26 cellular contexts compared by ENCODE assay signal in genomic region chr12:27931390-27931789, GRCh38. TPM values are rescaled to one million over a fixed set of nuclear protein-coding genes. Genes with fewer than 3 reads are reported as not detected.
DNase-seq lines count a peak whose midpoint lies in the region; ATAC-seq, FAIRE-seq and TF ChIP-seq lines count a peak whose summit lies in the region.
"Had no signal": no experiment of that assay in that cellular context is flagged by ENCODE, and none has a peak within 500 bp of the region (broad histone marks: within the 10 kb centered on the region; RNA-seq: fewer than 3 reads in every experiment).

No MANE protein-coding gene starts in this region.

- H3K79me2 ChIP-seq in GM23248 (ENCODE audit: insufficient read depth) = no peaks in the 10 kb centered on the region

- H3K9me3 Mint-ChIP-seq in activated T-helper 17 cell treated with anti-CD3 and anti-CD28 coated beads, Interleukin-2, amount 50 U/mL, for 72 hours = no peaks in the 10 kb centered on the region
- no peaks in the 10 kb centered on the region for H3K9me3 Mint-ChIP-seq in activated CD8-positive, alpha-beta T cell treated with anti-CD3 and anti-CD28 coated beads, Interleukin-2, amount 10 ng/mL, durations not matched to agents 7 days and 5 days (ENCODE audit: insufficient read depth)
- H3K9me3 Mint-ChIP-seq in chondrocyte (ENCODE audit: low read depth) = no peaks in the 10 kb centered on the region
- H3K9me3 Mint-ChIP-seq: CD4-positive, alpha-beta memory T cell; IgD-negative memory B cell had no signal

- DNase-seq in GM12865 (ENCODE audit: low read depth) (peak; percentile 38), GM23248 (peak; percentile 5), bronchial epithelial cell (ENCODE audit: low read depth) (no peak), NCI-H1417 (lab: John Stamatoyannopoulos, UW) (no peak), chondrocyte (ENCODE audit: low spot score) (no peak), globus pallidus (ENCODE audit: low spot score) (no peak)
- DNase-seq in activated CD8-positive, alpha-beta T cell treated with anti-CD3 and anti-CD28 coated beads, Interleukin-2, amount 10 ng/mL, durations not matched to agents 7 days and 5 days = no peak
- DNase-seq: C1 segment of cervical spinal cord; CD4-positive, alpha-beta memory T cell; COR-L47; DMS53; H7; NCI-H1048; NCI-H1417 treated with DMSO at 0.1 percent for 48 hours; NCI-H1694 treated with DMSO at 0.1 percent for 48 hours; NCI-H2081 treated with DMSO at 0.1 percent for 48 hours; NCI-H2171; NCI-H345; NCI-H510A treated with DMSO at 0.1 percent for 48 hours; SK-N-SH; SW 1271 had no signal

- H3K27me3 Mint-ChIP-seq in activated T-helper 17 cell treated with anti-CD3 and anti-CD28 coated beads, Interleukin-2, amount 50 U/mL, for 72 hours = peaks cover 10% of the 10 kb centered on the region
- peaks cover 10% of the 10 kb centered on the region for H3K27me3 Mint-ChIP-seq in activated CD8-positive, alpha-beta T cell treated with anti-CD3 and anti-CD28 coated beads, Interleukin-2, amount 10 ng/mL, durations not matched to agents 7 days and 5 days (ENCODE audit: low read depth)
- H3K27me3 Mint-ChIP-seq in chondrocyte (ENCODE audit: low read depth) = peaks cover 6% of the 10 kb centered on the region

- H3K4me3 Mint-ChIP-seq in activated T-helper 17 cell treated with anti-CD3 and anti-CD28 coated beads, Interleukin-2, amount 50 U/mL, for 72 hours = no peak overlapping the region
- no peak overlapping the region for H3K4me3 Mint-ChIP-seq in activated CD8-positive, alpha-beta T cell treated with anti-CD3 and anti-CD28 coated beads, Interleukin-2, amount 10 ng/mL, durations not matched to agents 7 days and 5 days
- no peak overlapping the region for H3K4me3 Mint-ChIP-seq in chondrocyte (ENCODE audit: unreplicated experiment)
- H3K4me3 Mint-ChIP-seq: CD4-positive, alpha-beta memory T cell; IgD-negative memory B cell had no signal

- H4K20me1 ChIP-seq in GM23248 (ENCODE audit: insufficient read depth) = no peaks in the 10 kb centered on the region

- no peaks in the 10 kb centered on the region for H3F3A ChIP-seq in GM23248 (ENCODE audit: insufficient read depth)

- in situ Hi-C loops in GM23248 (cut with MboI) = no loop called here

- H3K36me3 ChIP-seq in GM23248 (ENCODE audit: low read depth) (no peaks in the 10 kb centered on the region), bronchial epithelial cell (ENCODE audit: control insufficient read depth, insufficient read depth, low read length) (no peaks in the 10 kb centered on the region)

- CTCF ChIA-PET in activated CD8-positive, alpha-beta T cell treated with anti-CD3 and anti-CD28 coated beads, Interleukin-2, amount 10 ng/mL, durations not matched to agents 7 days and 5 days (lab: Charles Lee) = no interaction called here

- H3K27me3 ChIP-seq in GM23248 (replicated peaks; ENCODE audit: insufficient read depth) (no peaks in the 10 kb centered on the region), bronchial epithelial cell (ENCODE audit: control insufficient read depth, insufficient read depth, low read length) (no peaks in the 10 kb centered on the region)

- H3K36me3 Mint-ChIP-seq in activated T-helper 17 cell treated with anti-CD3 and anti-CD28 coated beads, Interleukin-2, amount 50 U/mL, for 72 hours (ENCODE audit: low read depth) = no peaks in the 10 kb centered on the region
- no peaks in the 10 kb centered on the region for H3K36me3 Mint-ChIP-seq in activated CD8-positive, alpha-beta T cell treated with anti-CD3 and anti-CD28 coated beads, Interleukin-2, amount 10 ng/mL, durations not matched to agents 7 days and 5 days (ENCODE audit: low read depth)
- H3K36me3 Mint-ChIP-seq in chondrocyte (ENCODE audit: low read depth) = no peaks in the 10 kb centered on the region
- H3K36me3 Mint-ChIP-seq: CD4-positive, alpha-beta memory T cell; IgD-negative memory B cell had no signal

- POLR2A ChIA-PET in activated CD8-positive, alpha-beta T cell treated with anti-CD3 and anti-CD28 coated beads, Interleukin-2, amount 10 ng/mL, durations not matched to agents 7 days and 5 days (lab: Charles Lee) = no interaction called here

- no peaks in the 10 kb centered on the region for H3K4me1 Mint-ChIP-seq in activated T-helper 17 cell treated with anti-CD3 and anti-CD28 coated beads, Interleukin-2, amount 50 U/mL, for 72 hours
- H3K4me1 Mint-ChIP-seq in activated CD8-positive, alpha-beta T cell treated with anti-CD3 and anti-CD28 coated beads, Interleukin-2, amount 10 ng/mL, durations not matched to agents 7 days and 5 days (ENCODE audit: low read depth) = no peaks in the 10 kb centered on the region
- no peaks in the 10 kb centered on the region for H3K4me1 Mint-ChIP-seq in chondrocyte (ENCODE audit: low read depth)
- H3K4me1 Mint-ChIP-seq: CD4-positive, alpha-beta memory T cell; IgD-negative memory B cell had no signal

- TF ChIP-seq CTCF in GM12865 (IDR thresholded peaks at IDR 0.05; ENCODE audit: insufficient read depth, low read depth, low read length, missing control alignments) (no peak), bronchial epithelial cell (IDR thresholded peaks at IDR 0.05; ENCODE audit: insufficient read depth, low read length, severe bottlenecking) (no peak), chondrocyte (IDR thresholded peaks at IDR 0.05) (no peak)

- no peaks in the 10 kb centered on the region for H3K9me3 ChIP-seq in GM23248 (ENCODE audit: low read depth)
- H3K9me3 ChIP-seq: A549, SK-N-SH had no signal

- FAIRE-seq in bronchial epithelial cell (lab: Jason Lieb, UNC) = peak; percentile 28
- FAIRE-seq: A549, G401.6, GM18507 had no signal

- H2AFZ ChIP-seq in GM23248 = no peak overlapping the region

- H3K4me3 ChIP-seq in GM12865 (ENCODE audit: low read depth, low read length) = no peak overlapping the region
- H3K4me3 ChIP-seq in GM23248 = no peak overlapping the region
- no peak overlapping the region for H3K4me3 ChIP-seq in bronchial epithelial cell (ENCODE audit: low read depth, low read length)
- H3K4me3 ChIP-seq: A549 had no signal

- no peak overlapping the region for H3K9ac ChIP-seq in GM23248
- H3K9ac ChIP-seq: SK-N-SH had no signal

- WGBS in GM23248 (ENCODE audit: low coverage in 1 of 2, low lambda C conversion rate in 2 of 2, missing lambda C conversion rate in 2 of 2), 2 experiments = 57 to 74% methylated on average over 1 of the region's 1 CpG

- H3K4me2 ChIP-seq in GM23248 (ENCODE audit: unreplicated experiment) = no peak overlapping the region
- H3K4me2 ChIP-seq: A549, SK-N-SH had no signal

- H3K27ac ChIP-seq in GM23248 = no peak overlapping the region
- H3K27ac ChIP-seq: A549 had no signal

- ATAC-seq in activated T-helper 17 cell treated with anti-CD3 and anti-CD28 coated beads, Interleukin-2, amount 50 U/mL, for 72 hours (replicated peaks) = peak; percentile 62
- no peak for ATAC-seq in activated CD8-positive, alpha-beta T cell treated with anti-CD3 and anti-CD28 coated beads, Interleukin-2, amount 10 ng/mL, durations not matched to agents 7 days and 5 days
- ATAC-seq: A549 had no signal

- no peaks in the 10 kb centered on the region for H3K9me2 ChIP-seq in GM23248 (ENCODE audit: insufficient read depth)
- H3K9me2 ChIP-seq: SK-N-SH had no signal

- H3K27ac Mint-ChIP-seq in activated T-helper 17 cell treated with anti-CD3 and anti-CD28 coated beads, Interleukin-2, amount 50 U/mL, for 72 hours = peak overlapping the region; percentile 5
- no peak overlapping the region for H3K27ac Mint-ChIP-seq in activated CD8-positive, alpha-beta T cell treated with anti-CD3 and anti-CD28 coated beads, Interleukin-2, amount 10 ng/mL, durations not matched to agents 7 days and 5 days
- no peak overlapping the region for H3K27ac Mint-ChIP-seq in chondrocyte (ENCODE audit: unreplicated experiment)
- H3K27ac Mint-ChIP-seq: CD4-positive, alpha-beta memory T cell; IgD-negative memory B cell had no signal

- H3K4me1 ChIP-seq in GM23248 (ENCODE audit: insufficient read depth) = peaks cover 5% of the 10 kb centered on the region; the same call in 1 of the 2 replicates
- H3K4me1 ChIP-seq: A549 had no signal

RNA-seq across cellular contexts. Expression of gene PTHLH, which starts 41.1 kb away (rescaled TPM):
- 0.51 and 6.4 TPM in 2 replicates for total RNA-seq in GM23248 (2014; rRNA removed; shearing (Covaris generic))
- 4.2 and 4.7 TPM in 2 replicates for polyA plus RNA-seq in GM23248 (2016; fragmentation: Nextera tagmentation; extraction: Ambion mirVana)
- total RNA-seq in activated T-helper 17 cell treated with anti-CD3 and anti-CD28 coated beads, Interleukin-2, amount 50 U/mL, for 72 hours = not detected
- total RNA-seq in bronchial epithelial cell (47.4 and 82.1 TPM in 2 replicates), chondrocyte (1.1 to 1.8 TPM (median 1.3 TPM) in 3 replicates)
- total RNA-seq in activated CD8-positive, alpha-beta T cell treated with anti-CD3 and anti-CD28 coated beads, Interleukin-2, amount 10 ng/mL, durations not matched to agents 7 days and 5 days = not detected
- total RNA-seq: CD4-positive, alpha-beta memory T cell had no signal
- polyA plus RNA-seq: CD4-positive, alpha-beta memory T cell; IgD-negative memory B cell had no signal

Comparison
In these comparisons a context has a peak if more than half of its experiments do, and no peak if none do; other contexts are left out.
1. DNase-seq: peak in GM12865 (single experiment) and GM23248 (single experiment); none in bronchial epithelial cell (single experiment), NCI-H1417 (0 of 3), activated CD8-positive, alpha-beta T cell treated with anti-CD3 and anti-CD28 coated beads, Interleukin-2, amount 10 ng/mL, durations not matched to agents 7 days and 5 days (single experiment), chondrocyte (single experiment) and globus pallidus (single experiment).